In the genomic region with DNA sequence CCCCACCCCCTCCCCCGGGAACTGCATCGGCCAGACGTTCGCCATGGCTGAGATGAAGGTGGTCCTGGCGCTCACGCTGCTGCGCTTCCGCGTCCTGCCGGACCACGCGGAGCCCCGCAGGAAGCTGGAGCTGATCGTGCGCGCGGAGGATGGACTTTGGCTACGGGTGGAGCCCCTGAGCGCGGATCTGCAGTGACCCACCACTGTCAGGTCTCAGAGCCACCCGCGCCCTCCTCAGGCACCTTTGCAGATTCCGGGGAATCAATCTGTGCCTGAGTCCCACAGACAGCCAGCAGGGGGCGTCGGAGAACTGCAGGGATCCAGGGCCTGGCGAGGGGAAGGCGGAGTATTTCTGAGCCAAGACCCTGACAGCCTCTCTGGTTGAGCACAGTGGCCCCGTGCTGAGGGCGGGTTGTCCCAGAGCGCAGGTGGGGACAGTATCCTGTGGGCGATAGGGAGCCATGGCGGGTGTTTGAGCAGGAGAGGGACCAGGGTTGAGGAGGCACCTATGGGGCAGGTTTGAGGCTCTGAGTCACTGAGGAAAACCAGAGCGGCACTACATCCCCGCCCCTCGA, we compare ENCODE assay signal across 8 cellular contexts. TPM values are rescaled to one million over a fixed set of nuclear protein-coding genes. Genes with fewer than 3 reads are reported as not detected.
A peak's percentile ranks its signal among the peaks of the same experiment; 100 is the strongest.
DNase-seq lines count a peak whose midpoint lies in the region; ATAC-seq and TF ChIP-seq lines count a peak whose summit lies in the region.

No MANE protein-coding gene starts in this region.

- peak; percentile 79 for ATAC-seq in Right ventricle myocardium inferior
- ATAC-seq in psoas muscle = peak in 3 of 4 donors; percentile 36 to 71 (median 58)
- no peak for ATAC-seq in HG03097 (IDR thresholded peaks at IDR 0.05; ENCODE audit: low FRiP score, unreplicated experiment)

- peak; percentile 91 for DNase-seq in D341Med (ENCODE audit: low spot score)
- peak; percentile 18 for DNase-seq in KG1 (lab: John Stamatoyannopoulos, UW)
- DNase-seq in SKM-1 treated with dmso at 0.1 percent for 144 hours (lab: John Stamatoyannopoulos, UW; ENCODE audit: unreplicated experiment) = peak; percentile 76
- DNase-seq in activated naive CD4-positive, alpha-beta T cell treated with anti-CD3 and anti-CD28 coated beads, Interleukin-2, amount 50 U/mL, for 16 hours = peak; percentile 86
- DNase-seq in Right ventricle myocardium inferior (ENCODE audit: missing footprints) = peak; percentile 92
- peak; percentile 78 to 84 for DNase-seq in psoas muscle
- peak; percentile 67 to 75 for DNase-seq in uterus

- H3K4me3 ChIP-seq in psoas muscle (no peak overlapping the region), uterus (no peak overlapping the region)

- H3K27me3 ChIP-seq in psoas muscle (ENCODE audit: insufficient read depth in 3 of 3, low read length in 2 of 3) = peaks cover 0 to 42% (median 5%) of the 10 kb centered on the region in 3 donors
- H3K27me3 ChIP-seq in uterus = peaks cover 0 to 6% of the 10 kb centered on the region in 2 donors

- H3K27ac ChIP-seq in psoas muscle (no peak overlapping the region), uterus (no peak overlapping the region)

- H3K36me3 ChIP-seq in psoas muscle (ENCODE audit: insufficient read depth in 1 of 2, low read depth in 1 of 2) (no peaks in the 10 kb centered on the region), uterus (no peaks in the 10 kb centered on the region)

- TF ChIP-seq CTCF in psoas muscle (IDR thresholded peaks at IDR 0.05) = peak; percentile 70
- TF ChIP-seq CTCF in uterus (IDR thresholded peaks at IDR 0.05) = peak; percentile 73 to 83 (median 80)

- intact Hi-C loops in Right ventricle myocardium inferior (cut with DNase I) = loop anchor here (5.0 kb wide), 1 partner anchor 598 kb away; no protein-coding TSS in a partner anchor
- intact Hi-C loops in psoas muscle (cut with DNase I) = loop anchor here (2.0 to 5.0 kb wide), 2 partner anchors 598 kb away; no protein-coding TSS in a partner anchor
- intact Hi-C loops in uterus (cut with DNase I; ENCODE audit: low total_unique reads) = no loop called here

- 8 to 10% (median 9%) methylated on average over 29 to 35 of the region's 35 CpGs for WGBS in psoas muscle, 3 donors

- TF ChIP-seq POLR2A in uterus (IDR thresholded peaks at IDR 0.05) = no peak

- H3K9me3 ChIP-seq in psoas muscle = no peaks in the 10 kb centered on the region
- no peaks in the 10 kb centered on the region for H3K9me3 ChIP-seq in uterus

- H3K4me1 ChIP-seq in psoas muscle (no peaks in the 10 kb centered on the region), uterus (peaks cover 0 to 3% of the 10 kb centered on the region in 2 donors)

RNA-seq across cellular contexts. Expression of a gene that starts 30.4 kb away (rescaled TPM):
- total RNA-seq in Right ventricle myocardium inferior (not detected), psoas muscle (not detected), uterus (1 to 10 TPM in 1 of 4 donors, not detected in 3; 1.5 TPM)
- not detected for polyA plus RNA-seq in psoas muscle

RNA-seq across cellular contexts. Expression of a gene that starts 56.1 kb away (rescaled TPM):
- total RNA-seq in Right ventricle myocardium inferior (not detected), psoas muscle (under 1 TPM; 0.04 to 0.43 (median 0.21) TPM), uterus (under 1 TPM in 2 of 4 donors, not detected in 2; 0.41 to 0.70 TPM)
- under 1 TPM in 2 of 3 donors, not detected in 1; 0.01 to 0.03 TPM for polyA plus RNA-seq in psoas muscle

Comparison
In these comparisons a context has a peak if more than half of its experiments do, and no peak if none do; other contexts are left out.
1. DNase-seq: peak in every context shown above with its lines; median percentile 92 in Right ventricle myocardium inferior; 91 in D341Med; 86 in activated naive CD4-positive, alpha-beta T cell treated with anti-CD3 and anti-CD28 coated beads, Interleukin-2, amount 50 U/mL, for 16 hours; 81 in psoas muscle; 76 in SKM-1 treated with dmso at 0.1 percent for 144 hours; 71 in uterus; 18 in KG1.